Comparison of ENCODE assay signal across 8 cellular contexts in the genomic region with DNA sequence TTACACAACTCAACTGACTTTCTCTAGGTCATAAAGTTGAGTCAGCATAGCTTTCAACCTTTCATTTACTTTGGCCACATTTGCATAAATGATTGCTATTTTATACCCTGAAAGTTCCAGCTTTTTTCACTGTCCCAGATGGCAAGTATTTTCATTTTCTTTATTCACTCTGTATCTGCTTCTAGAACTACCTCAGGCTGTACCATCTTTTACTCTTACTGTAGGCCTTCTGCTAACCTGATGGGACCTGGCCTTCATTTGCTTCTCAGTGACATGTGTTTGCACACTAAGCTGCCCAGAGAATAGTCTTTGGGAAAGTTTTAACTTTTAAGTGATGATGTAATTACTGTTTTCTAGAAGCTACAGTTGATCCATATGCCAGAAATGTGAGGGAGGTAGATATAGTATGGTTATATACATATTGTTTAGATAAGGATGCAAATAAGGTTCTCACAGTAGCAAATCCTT.
DNase-seq lines count a peak whose midpoint lies in the region; ATAC-seq and TF ChIP-seq lines count a peak whose summit lies in the region.

No MANE protein-coding gene starts in this region.

- DNase-seq in Calu3 (no peak), mesenchymal stem cell (peak; percentile 59), NCI-H82 (lab: John Stamatoyannopoulos, UW) (no peak), amniotic stem cell (lab: John Stamatoyannopoulos, UW) (no peak), GM20000 (ENCODE audit: low spot score) (no peak)
- no peak for DNase-seq in activated T-helper 1 cell treated with anti-CD3 and anti-CD28 coated beads, Interleukin-12 subunit alpha, Interleukin-12 subunit beta, Interleukin-2, Interleukin-4 antibody, amounts not matched to agents 30 ng/mL and 10 ng/mL and 1 ng/mL, durations not matched to agents 14 hours and 24 hours and 36 hours (ENCODE audit: low spot score)

- peaks cover 3% of the 10 kb centered on the region for H3K4me1 ChIP-seq in mesenchymal stem cell (ENCODE audit: control insufficient read depth, insufficient read depth, low read depth, low read length)

- H2BK15ac ChIP-seq in mesenchymal stem cell (ENCODE audit: low read depth, poor library complexity, severe bottlenecking), result no peak overlapping the region

- H3K27ac Mint-ChIP-seq in Calu3 (ENCODE audit: unreplicated experiment), result peak overlapping the region; percentile 93
- peak overlapping the region; percentile 99 for H3K27ac Mint-ChIP-seq in activated T-helper 1 cell treated with anti-CD3 and anti-CD28 coated beads, Interleukin-12 subunit alpha, Interleukin-12 subunit beta, Interleukin-2, Interleukin-4 antibody, amounts not matched to agents 30 ng/mL and 10 ng/mL and 1 ng/mL, durations not matched to agents 14 hours and 24 hours and 36 hours

- H3K23ac ChIP-seq in mesenchymal stem cell (ENCODE audit: low read length in 2 of 2), result no peak overlapping the region

- H3K9ac ChIP-seq in mesenchymal stem cell (ENCODE audit: low read length), result no peak overlapping the region

- peak overlapping the region; percentile 88 for H2AK5ac ChIP-seq in mesenchymal stem cell (ENCODE audit: low read length, severe bottlenecking)

- no peak overlapping the region for H2BK5ac ChIP-seq in mesenchymal stem cell (ENCODE audit: low read depth, low read length, poor library complexity, severe bottlenecking)

- H3K36me3 ChIP-seq in mesenchymal stem cell (ENCODE audit: control insufficient read depth in 1 of 2, insufficient read depth in 2 of 2, low read depth in 1 of 2, low read length in 2 of 2), result no peaks in the 10 kb centered on the region

- no peaks in the 10 kb centered on the region for H3K9me3 ChIP-seq in mesenchymal stem cell (ENCODE audit: control insufficient read depth, low read length)

- H3K27me3 ChIP-seq in mesenchymal stem cell (ENCODE audit: control insufficient read depth in 1 of 2, insufficient read depth in 1 of 2, low read length in 2 of 2), result no peaks in the 10 kb centered on the region

- peaks cover 11% of the 10 kb centered on the region for H3K79me1 ChIP-seq in mesenchymal stem cell (replicated peaks; ENCODE audit: low read length, poor library complexity, severe bottlenecking)

- H3K4me2 ChIP-seq in mesenchymal stem cell (ENCODE audit: low read length, poor library complexity, severe bottlenecking), result no peak overlapping the region

- TF ChIP-seq CTCF in Calu3 (IDR thresholded peaks at IDR 0.05; ENCODE audit: unreplicated experiment), result no peak
- no peak for TF ChIP-seq CTCF in GM20000 (IDR thresholded peaks at IDR 0.05; ENCODE audit: extremely low read depth, missing control alignments)

- peak overlapping the region in 1 of 2 experiments; percentile 17 for H3K4ac ChIP-seq in mesenchymal stem cell (ENCODE audit: low read depth in 1 of 2, low read length in 2 of 2)

- no peak overlapping the region for H3K4me3 ChIP-seq in mesenchymal stem cell (ENCODE audit: insufficient read depth in 1 of 2, low read depth in 1 of 2, low read length in 2 of 2)

- H2BK120ac ChIP-seq in mesenchymal stem cell (ENCODE audit: low read depth, low read length), result no peak overlapping the region

- BruUV-seq in Calu3 (replicated peaks; lab: Mats Ljungman, UMichigan), result no TSS peak

- ATAC-seq in HG02588 (IDR thresholded peaks at IDR 0.05; ENCODE audit: unreplicated experiment) (peak; percentile 24), HG03097 (IDR thresholded peaks at IDR 0.05; ENCODE audit: low FRiP score, unreplicated experiment) (no peak)

- peaks cover 13% of the 10 kb centered on the region for H3K36me3 Mint-ChIP-seq in Calu3 (ENCODE audit: insufficient read depth, unreplicated experiment)
- H3K36me3 Mint-ChIP-seq in activated T-helper 1 cell treated with anti-CD3 and anti-CD28 coated beads, Interleukin-12 subunit alpha, Interleukin-12 subunit beta, Interleukin-2, Interleukin-4 antibody, amounts not matched to agents 30 ng/mL and 10 ng/mL and 1 ng/mL, durations not matched to agents 14 hours and 24 hours and 36 hours (ENCODE audit: low read depth), result peaks cover 23% of the 10 kb centered on the region

- peak overlapping the region in 1 of 2 experiments; percentile 11 for H3K18ac ChIP-seq in mesenchymal stem cell (ENCODE audit: low read depth in 1 of 2, low read length in 2 of 2)

- no peaks in the 10 kb centered on the region for H3K27me3 Mint-ChIP-seq in Calu3 (ENCODE audit: unreplicated experiment)
- no peaks in the 10 kb centered on the region for H3K27me3 Mint-ChIP-seq in activated T-helper 1 cell treated with anti-CD3 and anti-CD28 coated beads, Interleukin-12 subunit alpha, Interleukin-12 subunit beta, Interleukin-2, Interleukin-4 antibody, amounts not matched to agents 30 ng/mL and 10 ng/mL and 1 ng/mL, durations not matched to agents 14 hours and 24 hours and 36 hours (ENCODE audit: insufficient read depth)

- H4K8ac ChIP-seq in mesenchymal stem cell (ENCODE audit: low read length), result no peak overlapping the region

- no peak overlapping the region for H4K91ac ChIP-seq in mesenchymal stem cell (ENCODE audit: low read length)

- H3K27ac ChIP-seq in mesenchymal stem cell (ENCODE audit: low read length, poor library complexity, severe bottlenecking), result peak overlapping the region; percentile 55

- peak overlapping the region; percentile 38 for H3K4me3 Mint-ChIP-seq in Calu3 (ENCODE audit: low read depth, unreplicated experiment)
- peak overlapping the region; percentile 70 for H3K4me3 Mint-ChIP-seq in activated T-helper 1 cell treated with anti-CD3 and anti-CD28 coated beads, Interleukin-12 subunit alpha, Interleukin-12 subunit beta, Interleukin-2, Interleukin-4 antibody, amounts not matched to agents 30 ng/mL and 10 ng/mL and 1 ng/mL, durations not matched to agents 14 hours and 24 hours and 36 hours

- H2AFZ ChIP-seq in mesenchymal stem cell (ENCODE audit: low read depth, low read length), result no peak overlapping the region

- no peak overlapping the region for H3K14ac ChIP-seq in mesenchymal stem cell (ENCODE audit: low read length in 2 of 2)

- H3K9me3 Mint-ChIP-seq in Calu3 (ENCODE audit: low read depth, unreplicated experiment), result peaks cover 2% of the 10 kb centered on the region
- peaks cover 5% of the 10 kb centered on the region for H3K9me3 Mint-ChIP-seq in activated T-helper 1 cell treated with anti-CD3 and anti-CD28 coated beads, Interleukin-12 subunit alpha, Interleukin-12 subunit beta, Interleukin-2, Interleukin-4 antibody, amounts not matched to agents 30 ng/mL and 10 ng/mL and 1 ng/mL, durations not matched to agents 14 hours and 24 hours and 36 hours

- CTCF ChIA-PET in Calu3 (lab: Charles Lee), result interaction anchor here (1.1 to 1.7 kb wide), 2 partner anchors 115 to 214 kb away, joined by 3 to 6 read pairs; a partner anchor contains a TSS

- H3K4me1 Mint-ChIP-seq in Calu3 (ENCODE audit: low read depth, unreplicated experiment), result peaks cover 41% of the 10 kb centered on the region
- H3K4me1 Mint-ChIP-seq in activated T-helper 1 cell treated with anti-CD3 and anti-CD28 coated beads, Interleukin-12 subunit alpha, Interleukin-12 subunit beta, Interleukin-2, Interleukin-4 antibody, amounts not matched to agents 30 ng/mL and 10 ng/mL and 1 ng/mL, durations not matched to agents 14 hours and 24 hours and 36 hours (ENCODE audit: low read depth), result peaks cover 95% of the 10 kb centered on the region

- H2BK12ac ChIP-seq in mesenchymal stem cell (ENCODE audit: low read length in 2 of 2), result peak overlapping the region in 1 of 2 experiments; percentile 38

- intact Hi-C loops in Calu3 (cut with micrococcal nuclease; ENCODE audit: unreplicated experiment), result loop anchor here (2.0 to 5.0 kb wide), 2 partner anchors 97 to 114 kb away; a partner anchor contains a TSS
- intact Hi-C loops in activated T-helper 1 cell treated with anti-CD3 and anti-CD28 coated beads, Interleukin-12 subunit alpha, Interleukin-12 subunit beta, Interleukin-2, Interleukin-4 antibody, amounts not matched to agents 30 ng/mL and 10 ng/mL and 1 ng/mL, durations not matched to agents 14 hours and 24 hours and 36 hours (cut with micrococcal nuclease), result loop anchor here (1.0 to 2.0 kb wide), 6 partner anchors 8 to 209 kb away; a partner anchor contains a TSS
